Comparison of ENCODE assay signal across 1 cellular context in the genomic region with DNA sequence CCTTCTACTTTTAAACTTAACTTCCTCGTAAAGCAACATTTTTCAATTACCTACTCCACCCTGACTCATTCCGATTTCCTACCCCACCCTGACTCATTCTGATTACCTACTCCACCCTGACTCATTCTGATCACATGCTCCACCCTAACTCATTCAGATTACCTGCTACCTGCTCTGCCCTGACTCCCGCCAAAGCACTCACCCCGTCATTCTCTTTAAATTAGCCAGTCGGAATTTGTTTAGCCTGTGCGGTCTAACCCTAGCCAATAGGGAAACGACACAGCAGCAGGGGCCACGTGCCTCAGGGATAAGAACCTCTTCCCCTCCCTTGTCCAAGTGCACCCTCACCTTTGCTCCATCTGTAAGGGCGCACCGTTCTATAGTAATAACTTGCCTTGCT.
TF ChIP-seq lines count a peak whose summit lies in the region.

No MANE protein-coding gene starts in this region.

TF ChIP-seq in HEK293, 187 proteins besides CTCF, POLR2A, EP300 and RAD21:
- 0 out of 2 replicates have a peak, but pooled peaks have one; percentile 44 for TF ChIP-seq ZNF223 (tag by site-specific recombination; IDR thresholded peaks at IDR 0.05)
- TF ChIP-seq OSR2 (tag by site-specific recombination; IDR thresholded peaks at IDR 0.05): 0 out of 2 replicates have a peak, but pooled peaks have one; percentile 12
- peak; percentile 54 for TF ChIP-seq KLF1 (tag by site-specific recombination; IDR thresholded peaks at IDR 0.05)
- TF ChIP-seq ZNF621 (tag by site-specific recombination; IDR thresholded peaks at IDR 0.05): 0 out of 2 replicates have a peak, but pooled peaks have one; percentile 32
- peak; percentile 30; the same call in 1 of the 2 replicates for TF ChIP-seq ZBTB20 (tag by site-specific recombination; IDR thresholded peaks at IDR 0.05)
- TF ChIP-seq, protein P1, sequence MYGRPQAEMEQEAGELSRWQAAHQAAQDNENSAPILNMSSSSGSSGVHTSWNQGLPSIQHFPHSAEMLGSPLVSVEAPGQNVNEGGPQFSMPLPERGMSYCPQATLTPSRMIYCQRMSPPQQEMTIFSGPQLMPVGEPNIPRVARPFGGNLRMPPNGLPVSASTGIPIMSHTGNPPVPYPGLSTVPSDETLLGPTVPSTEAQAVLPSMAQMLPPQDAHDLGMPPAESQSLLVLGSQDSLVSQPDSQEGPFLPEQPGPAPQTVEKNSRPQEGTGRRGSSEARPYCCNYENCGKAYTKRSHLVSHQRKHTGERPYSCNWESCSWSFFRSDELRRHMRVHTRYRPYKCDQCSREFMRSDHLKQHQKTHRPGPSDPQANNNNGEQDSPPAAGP (tag by site-specific recombination; IDR thresholded peaks at IDR 0.05): peak; percentile 77
